In genomic region chr15:42890161-42890913, GRCh38 we compare ENCODE assay signal across 12 cellular contexts. TPM values are rescaled to one million over a fixed set of nuclear protein-coding genes. Genes with fewer than 3 reads are reported as not detected.
DNase-seq lines count a peak whose midpoint lies in the region; ATAC-seq and TF ChIP-seq lines count a peak whose summit lies in the region.
"Had no signal": no experiment of that assay in that cellular context is flagged by ENCODE, and none has a peak within 500 bp of the region (broad histone marks: within the 10 kb centered on the region; RNA-seq: fewer than 3 reads in every experiment).

No MANE protein-coding gene starts in this region.

- no peak for TF ChIP-seq CTCF in spleen (IDR thresholded peaks at IDR 0.05 in 8 of 11, conservative IDR thresholded peaks at IDR 0.05 in 3 of 11)

- DNase-seq in right cardiac atrium (no peak), cardiac septum (ENCODE audit: low spot score) (no peak), amniotic epithelial cell (ENCODE audit: low read depth) (peak; percentile 74), iPS DF 4.7 (ENCODE audit: extremely low read depth, low spot score) (peak; percentile 56), spleen (no peak), LoVo (ENCODE audit: low spot score) (no peak), NCI-H446 (lab: John Stamatoyannopoulos, UW) (no peak)
- DNase-seq: activated T-cell treated with anti-CD3 and anti-CD28 coated beads, Interleukin-2, amount 50 U/mL, for 48 hours; effector CD4-positive, alpha-beta T cell; NCI-H2081 treated with DMSO at 0.1 percent for 48 hours had no signal

- intact Hi-C loops in right cardiac atrium (cut with DNase I): no loop called here
- intact Hi-C loops in cardiac septum (cut with DNase I): no loop called here
- intact Hi-C loops in spleen (cut with DNase I; ENCODE audit: low total_unique reads): no loop called here

- peak; percentile 16 to 48 for ATAC-seq in right cardiac atrium
- ATAC-seq in GM18858 (IDR thresholded peaks at IDR 0.05; ENCODE audit: unreplicated experiment): no peak
- ATAC-seq: stimulated activated memory B cell treated with anti-CD40 and anti-IgM and Interleukin-4, amounts not matched to agents 10 μg/mL and 1 μg/mL and 100 μg/mL, for 72 hours had no signal

- TF ChIP-seq POLR2A in spleen (IDR thresholded peaks at IDR 0.05): no peak

- H3K27me3 ChIP-seq in right cardiac atrium (ENCODE audit: control insufficient read depth, insufficient read depth) (no peaks in the 10 kb centered on the region), spleen (replicated peaks in 1 of 7) (no peaks in the 10 kb centered on the region)

- H3K4me3 ChIP-seq in right cardiac atrium (ENCODE audit: low read length) (no peak overlapping the region), spleen (no peak overlapping the region)

- no peak overlapping the region for H3K27ac ChIP-seq in right cardiac atrium (ENCODE audit: low read length)
- H3K27ac ChIP-seq in spleen: no peak overlapping the region

- H3K9me3 ChIP-seq in right cardiac atrium (ENCODE audit: control insufficient read depth, low read length) (no peaks in the 10 kb centered on the region), spleen (peaks cover 0 to 30% (median 16%) of the 10 kb centered on the region in 8 donors)

- peaks cover 0 to 3% (median 0%) of the 10 kb centered on the region in 6 donors for H3K36me3 ChIP-seq in spleen

- H3K4me1 ChIP-seq in right cardiac atrium (ENCODE audit: control insufficient read depth, insufficient read depth, low read length) (peaks cover 6% of the 10 kb centered on the region), spleen (no peaks in the 10 kb centered on the region)

- WGBS in right cardiac atrium: 76% methylated on average over 2 of the region's 2 CpGs
- 88 to 93% (median 91%) methylated on average over 2 of the region's 2 CpGs for WGBS in spleen, 5 donors

RNA-seq across cellular contexts. Expression of gene TTBK2, which starts 30.2 kb away (rescaled TPM):
- total RNA-seq in right cardiac atrium (10 to 100 TPM; 26.7 to 38.6 (median 31.7) TPM), cardiac septum (28.0 TPM), spleen (10 to 100 TPM; 19.4 to 27.8 (median 22.6) TPM)
- polyA plus RNA-seq in right cardiac atrium (7.9 TPM), spleen (1 to 10 TPM; 1.4 to 3.7 (median 1.5) TPM)

Comparison
In these comparisons a context has a peak if more than half of its experiments do, and no peak if none do; other contexts are left out.
1. DNase-seq: peak in amniotic epithelial cell (single experiment) and iPS DF 4.7 (single experiment); none in right cardiac atrium (0 of 3), cardiac septum (single experiment), spleen (single experiment), LoVo (single experiment) and NCI-H446 (0 of 2).